Comparison of ENCODE assay signal across 1 cellular context in genomic region chr13:30739646-30740642, GRCh38.
TF ChIP-seq lines count a peak whose summit lies in the region.

No MANE protein-coding gene starts in this region.

TF ChIP-seq in GM23338, 12 proteins besides CTCF, POLR2A, EP300 and RAD21 (continued from another document):
- TF ChIP-seq ZNF462 (CRISPR knock-in tag; IDR thresholded peaks at IDR 0.05): no peak
- no peak for TF ChIP-seq STAT1 (IDR thresholded peaks at IDR 0.05; ENCODE audit: unreplicated experiment)
- TF ChIP-seq JUNB (IDR thresholded peaks at IDR 0.05; ENCODE audit: unreplicated experiment): no peak
- no peak for TF ChIP-seq NANOG (IDR thresholded peaks at IDR 0.05; ENCODE audit: borderline replicate concordance)
- no peak for TF ChIP-seq CREB1 (CRISPR knock-in tag; IDR thresholded peaks at IDR 0.05; ENCODE audit: low read depth)
- no peak for TF ChIP-seq EZH2 (IDR thresholded peaks at IDR 0.05; ENCODE audit: low read depth, unreplicated experiment)
- TF ChIP-seq ZNF331 (CRISPR knock-in tag; IDR thresholded peaks at IDR 0.05; ENCODE audit: low read depth): no peak
- no peak for TF ChIP-seq EZH2phosphoT487 (IDR thresholded peaks at IDR 0.05; ENCODE audit: unreplicated experiment)
